Comparison of ENCODE assay signal across 12 cellular contexts in the genomic region with DNA sequence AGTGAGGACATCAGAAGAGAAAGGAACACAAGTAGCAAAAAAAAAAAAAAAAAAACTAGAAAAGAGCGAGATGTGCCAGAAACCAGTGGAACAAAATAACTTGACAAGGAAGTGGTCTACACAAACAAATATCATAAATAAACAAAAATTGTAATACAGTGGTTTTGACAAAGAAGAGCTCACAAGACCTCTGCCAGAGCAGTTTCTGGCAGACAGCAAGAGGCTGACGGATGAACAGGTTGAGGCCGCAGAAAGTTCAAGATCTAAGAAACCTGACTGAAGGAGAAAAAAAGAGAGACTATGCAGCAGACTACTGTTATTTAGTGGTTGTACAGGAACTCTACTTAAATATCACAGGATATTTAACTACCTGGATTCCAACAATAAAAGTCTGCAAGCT.
A peak's percentile ranks its signal among the peaks of the same experiment; 100 is the strongest.
DNase-seq lines count a peak whose midpoint lies in the region; ATAC-seq and TF ChIP-seq lines count a peak whose summit lies in the region.
"Had no signal": no experiment of that assay in that cellular context is flagged by ENCODE, and none has a peak within 500 bp of the region (broad histone marks: within the 10 kb centered on the region; RNA-seq: fewer than 3 reads in every experiment).

No MANE protein-coding gene starts in this region.

- H3K27me3 Mint-ChIP-seq in activated T-cell treated with anti-CD3 and anti-CD28 coated beads, Interleukin-2, amount 50 U/mL, for 24 hours: no peaks in the 10 kb centered on the region
- H3K27me3 Mint-ChIP-seq in chondrocyte (ENCODE audit: low read depth) (no peaks in the 10 kb centered on the region), immature natural killer cell (ENCODE audit: low read depth in 3 of 3) (peaks cover 0 to 4% (median 0%) of the 10 kb centered on the region in 3 donors), WTC11 (ENCODE audit: low read depth) (no peaks in the 10 kb centered on the region)
- H3K27me3 Mint-ChIP-seq: CD4-positive, alpha-beta T cell had no signal

- CTCF ChIA-PET in WTC11 (lab: Charles Lee): no interaction called here

- no peaks in the 10 kb centered on the region for H3K9me3 Mint-ChIP-seq in activated T-cell treated with anti-CD3 and anti-CD28 coated beads, Interleukin-2, amount 50 U/mL, for 24 hours
- H3K9me3 Mint-ChIP-seq in chondrocyte (ENCODE audit: low read depth) (no peaks in the 10 kb centered on the region), immature natural killer cell (no peaks in the 10 kb centered on the region), WTC11 (no peaks in the 10 kb centered on the region)
- H3K9me3 Mint-ChIP-seq: CD4-positive, alpha-beta T cell had no signal

- ATAC-seq in WTC11 (no peak), GM21737 (IDR thresholded peaks at IDR 0.05; ENCODE audit: unreplicated experiment) (no peak)
- ATAC-seq: A549 had no signal

- no peak overlapping the region for H3K4me3 Mint-ChIP-seq in activated T-cell treated with anti-CD3 and anti-CD28 coated beads, Interleukin-2, amount 50 U/mL, for 24 hours
- H3K4me3 Mint-ChIP-seq in chondrocyte (ENCODE audit: unreplicated experiment) (no peak overlapping the region), immature natural killer cell (peak overlapping the region in 3 of 5 donors; percentile 3 to 24 (median 13)), WTC11 (no peak overlapping the region)
- H3K4me3 Mint-ChIP-seq: CD4-positive, alpha-beta T cell had no signal

- TF ChIP-seq CTCF in chondrocyte (IDR thresholded peaks at IDR 0.05): no peak
- TF ChIP-seq CTCF in WTC11 (IDR thresholded peaks at IDR 0.05): no peak

- no peaks in the 10 kb centered on the region for H3K4me1 Mint-ChIP-seq in activated T-cell treated with anti-CD3 and anti-CD28 coated beads, Interleukin-2, amount 50 U/mL, for 24 hours (ENCODE audit: low read depth)
- H3K4me1 Mint-ChIP-seq in chondrocyte (ENCODE audit: low read depth) (peaks cover 14% of the 10 kb centered on the region), immature natural killer cell (peaks cover 23 to 34% of the 10 kb centered on the region in 2 donors), WTC11 (no peaks in the 10 kb centered on the region)

- no peak for DNase-seq in activated T-cell treated with anti-CD3 and anti-CD28 coated beads, Interleukin-2, amount 50 U/mL, for 24 hours
- no peak for DNase-seq in activated T-cell treated with anti-CD3 and anti-CD28 coated beads, Interleukin-2, amount 50 U/mL, for 48 hours
- DNase-seq in chondrocyte (ENCODE audit: low spot score): no peak
- DNase-seq in immature natural killer cell: peak in 2 of 3 donors; percentile 14 to 21
- no peak for DNase-seq in WTC11 (ENCODE audit: low spot score)
- DNase-seq in mucosa of gallbladder (ENCODE audit: low spot score): no peak
- DNase-seq: AML-193; Caco-2; CD4-positive, alpha-beta T cell; GDM1 had no signal

- POLR2A ChIA-PET in WTC11 (lab: Charles Lee): no interaction called here

- H3K27ac Mint-ChIP-seq in activated T-cell treated with anti-CD3 and anti-CD28 coated beads, Interleukin-2, amount 50 U/mL, for 24 hours: peak overlapping the region; percentile 13
- H3K27ac Mint-ChIP-seq in chondrocyte (ENCODE audit: unreplicated experiment) (peak overlapping the region; percentile 74), immature natural killer cell (peak overlapping the region; percentile 25 to 78 (median 52)), WTC11 (no peak overlapping the region; the same call in 1 of the 2 replicates)
- H3K27ac Mint-ChIP-seq: CD4-positive, alpha-beta T cell had no signal

- peaks cover 14% of the 10 kb centered on the region for H3K36me3 Mint-ChIP-seq in activated T-cell treated with anti-CD3 and anti-CD28 coated beads, Interleukin-2, amount 50 U/mL, for 24 hours (ENCODE audit: low read depth)
- H3K36me3 Mint-ChIP-seq in chondrocyte (ENCODE audit: low read depth) (no peaks in the 10 kb centered on the region), immature natural killer cell (no peaks in the 10 kb centered on the region), WTC11 (no peaks in the 10 kb centered on the region)

TF ChIP-seq in WTC11, 78 proteins besides CTCF, POLR2A, EP300 and RAD21:
- TF ChIP-seq NFE2L1 (CRISPR knock-in tag; IDR thresholded peaks at IDR 0.05): no peak
- TF ChIP-seq MXD4 (CRISPR knock-in tag; IDR thresholded peaks at IDR 0.05; ENCODE audit: borderline replicate concordance): no peak
- TF ChIP-seq, protein P1, sequence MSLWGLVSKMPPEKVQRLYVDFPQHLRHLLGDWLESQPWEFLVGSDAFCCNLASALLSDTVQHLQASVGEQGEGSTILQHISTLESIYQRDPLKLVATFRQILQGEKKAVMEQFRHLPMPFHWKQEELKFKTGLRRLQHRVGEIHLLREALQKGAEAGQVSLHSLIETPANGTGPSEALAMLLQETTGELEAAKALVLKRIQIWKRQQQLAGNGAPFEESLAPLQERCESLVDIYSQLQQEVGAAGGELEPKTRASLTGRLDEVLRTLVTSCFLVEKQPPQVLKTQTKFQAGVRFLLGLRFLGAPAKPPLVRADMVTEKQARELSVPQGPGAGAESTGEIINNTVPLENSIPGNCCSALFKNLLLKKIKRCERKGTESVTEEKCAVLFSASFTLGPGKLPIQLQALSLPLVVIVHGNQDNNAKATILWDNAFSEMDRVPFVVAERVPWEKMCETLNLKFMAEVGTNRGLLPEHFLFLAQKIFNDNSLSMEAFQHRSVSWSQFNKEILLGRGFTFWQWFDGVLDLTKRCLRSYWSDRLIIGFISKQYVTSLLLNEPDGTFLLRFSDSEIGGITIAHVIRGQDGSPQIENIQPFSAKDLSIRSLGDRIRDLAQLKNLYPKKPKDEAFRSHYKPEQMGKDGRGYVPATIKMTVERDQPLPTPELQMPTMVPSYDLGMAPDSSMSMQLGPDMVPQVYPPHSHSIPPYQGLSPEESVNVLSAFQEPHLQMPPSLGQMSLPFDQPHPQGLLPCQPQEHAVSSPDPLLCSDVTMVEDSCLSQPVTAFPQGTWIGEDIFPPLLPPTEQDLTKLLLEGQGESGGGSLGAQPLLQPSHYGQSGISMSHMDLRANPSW (CRISPR knock-in tag; conservative IDR thresholded peaks at IDR 0.05; ENCODE audit: low read depth): no peak
- no peak for TF ChIP-seq ZBTB21 (CRISPR knock-in tag; IDR thresholded peaks at IDR 0.05; ENCODE audit: borderline replicate concordance)
TF ChIP-seq in WTC11: peak in this region for 0.

Comparison
In these comparisons a context has a peak if more than half of its experiments do, and no peak if none do; other contexts are left out.
1. DNase-seq: peak in immature natural killer cell (2 of 3); none in activated T-cell treated with anti-CD3 and anti-CD28 coated beads, Interleukin-2, amount 50 U/mL, for 24 hours (single experiment), activated T-cell treated with anti-CD3 and anti-CD28 coated beads, Interleukin-2, amount 50 U/mL, for 48 hours (0 of 2), chondrocyte (single experiment), WTC11 (single experiment) and mucosa of gallbladder (single experiment).
2. H3K4me3 Mint-ChIP-seq: peak in immature natural killer cell (3 of 5); none in activated T-cell treated with anti-CD3 and anti-CD28 coated beads, Interleukin-2, amount 50 U/mL, for 24 hours (single experiment), chondrocyte (single experiment) and WTC11 (single experiment).